2 cellular contexts compared by ENCODE assay signal in the genomic region with DNA sequence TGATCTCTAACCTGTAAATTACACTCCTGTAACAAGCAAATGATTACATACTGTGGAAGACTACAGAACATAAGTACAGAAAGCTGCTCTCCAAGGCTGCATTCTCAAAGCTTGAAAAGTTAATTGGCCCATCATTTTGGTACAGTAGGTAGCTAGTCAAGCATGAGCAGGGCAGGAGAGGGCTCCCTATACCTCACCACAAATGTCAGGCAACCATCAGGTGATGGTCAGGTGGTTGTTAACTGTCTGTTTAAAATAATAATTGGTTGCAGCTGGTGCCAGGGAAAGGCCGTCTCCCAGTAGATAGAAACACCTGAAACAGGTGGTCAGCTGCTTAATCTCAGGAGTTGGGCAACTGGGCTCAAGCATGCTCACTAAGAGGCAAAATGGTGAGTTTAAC.
TF ChIP-seq lines count a peak whose summit lies in the region.

No MANE protein-coding gene starts in this region.

TF ChIP-seq in H1, 55 proteins besides CTCF, POLR2A, EP300 and RAD21:
- TF ChIP-seq RNF2 (IDR thresholded peaks at IDR 0.05; ENCODE audit: borderline replicate concordance, low read depth, low read length, missing control alignments, poor library complexity, severe bottlenecking), result no peak
- no peak for TF ChIP-seq SIX5 (IDR thresholded peaks at IDR 0.05; ENCODE audit: low read depth, low read length)

TF ChIP-seq in SK-N-SH treated with all-trans-retinoic acid at 6 μM for 48 hours, 23 proteins besides CTCF, POLR2A, EP300 and RAD21:
- no peak for TF ChIP-seq ISL1 (CRISPR knock-in tag; IDR thresholded peaks at IDR 0.05)
- TF ChIP-seq ZFP3 (CRISPR knock-in tag; IDR thresholded peaks at IDR 0.05), result no peak
- TF ChIP-seq ZNF565 (CRISPR knock-in tag; conservative IDR thresholded peaks at IDR 0.05; ENCODE audit: low read depth), result no peak
- TF ChIP-seq PPARA (CRISPR knock-in tag; IDR thresholded peaks at IDR 0.05; ENCODE audit: borderline replicate concordance), result no peak
- TF ChIP-seq, protein P1, sequence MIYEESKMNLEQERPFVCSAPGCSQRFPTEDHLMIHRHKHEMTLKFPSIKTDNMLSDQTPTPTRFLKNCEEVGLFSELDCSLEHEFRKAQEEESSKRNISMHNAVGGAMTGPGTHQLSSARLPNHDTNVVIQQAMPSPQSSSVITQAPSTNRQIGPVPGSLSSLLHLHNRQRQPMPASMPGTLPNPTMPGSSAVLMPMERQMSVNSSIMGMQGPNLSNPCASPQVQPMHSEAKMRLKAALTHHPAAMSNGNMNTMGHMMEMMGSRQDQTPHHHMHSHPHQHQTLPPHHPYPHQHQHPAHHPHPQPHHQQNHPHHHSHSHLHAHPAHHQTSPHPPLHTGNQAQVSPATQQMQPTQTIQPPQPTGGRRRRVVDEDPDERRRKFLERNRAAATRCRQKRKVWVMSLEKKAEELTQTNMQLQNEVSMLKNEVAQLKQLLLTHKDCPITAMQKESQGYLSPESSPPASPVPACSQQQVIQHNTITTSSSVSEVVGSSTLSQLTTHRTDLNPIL (CRISPR knock-in tag; IDR thresholded peaks at IDR 0.05; ENCODE audit: low read depth), result no peak
- no peak for TF ChIP-seq ZNF70 (CRISPR knock-in tag; IDR thresholded peaks at IDR 0.05)
- TF ChIP-seq, protein P2, sequence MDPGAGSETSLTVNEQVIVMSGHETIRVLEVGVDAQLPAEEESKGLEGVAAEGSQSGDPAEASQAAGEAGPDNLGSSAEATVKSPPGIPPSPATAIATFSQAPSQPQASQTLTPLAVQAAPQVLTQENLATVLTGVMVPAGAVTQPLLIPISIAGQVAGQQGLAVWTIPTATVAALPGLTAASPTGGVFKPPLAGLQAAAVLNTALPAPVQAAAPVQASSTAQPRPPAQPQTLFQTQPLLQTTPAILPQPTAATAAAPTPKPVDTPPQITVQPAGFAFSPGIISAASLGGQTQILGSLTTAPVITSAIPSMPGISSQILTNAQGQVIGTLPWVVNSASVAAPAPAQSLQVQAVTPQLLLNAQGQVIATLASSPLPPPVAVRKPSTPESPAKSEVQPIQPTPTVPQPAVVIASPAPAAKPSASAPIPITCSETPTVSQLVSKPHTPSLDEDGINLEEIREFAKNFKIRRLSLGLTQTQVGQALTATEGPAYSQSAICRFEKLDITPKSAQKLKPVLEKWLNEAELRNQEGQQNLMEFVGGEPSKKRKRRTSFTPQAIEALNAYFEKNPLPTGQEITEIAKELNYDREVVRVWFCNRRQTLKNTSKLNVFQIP (CRISPR knock-in tag; IDR thresholded peaks at IDR 0.05; ENCODE audit: borderline replicate concordance, low read depth), result no peak
- TF ChIP-seq ZNF8 (CRISPR knock-in tag; IDR thresholded peaks at IDR 0.05), result no peak
- TF ChIP-seq, protein P3, sequence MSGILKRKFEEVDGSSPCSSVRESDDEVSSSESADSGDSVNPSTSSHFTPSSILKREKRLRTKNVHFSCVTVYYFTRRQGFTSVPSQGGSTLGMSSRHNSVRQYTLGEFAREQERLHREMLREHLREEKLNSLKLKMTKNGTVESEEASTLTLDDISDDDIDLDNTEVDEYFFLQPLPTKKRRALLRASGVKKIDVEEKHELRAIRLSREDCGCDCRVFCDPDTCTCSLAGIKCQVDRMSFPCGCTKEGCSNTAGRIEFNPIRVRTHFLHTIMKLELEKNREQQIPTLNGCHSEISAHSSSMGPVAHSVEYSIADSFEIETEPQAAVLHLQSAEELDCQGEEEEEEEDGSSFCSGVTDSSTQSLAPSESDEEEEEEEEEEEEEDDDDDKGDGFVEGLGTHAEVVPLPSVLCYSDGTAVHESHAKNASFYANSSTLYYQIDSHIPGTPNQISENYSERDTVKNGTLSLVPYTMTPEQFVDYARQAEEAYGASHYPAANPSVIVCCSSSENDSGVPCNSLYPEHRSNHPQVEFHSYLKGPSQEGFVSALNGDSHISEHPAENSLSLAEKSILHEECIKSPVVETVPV (CRISPR knock-in tag; IDR thresholded peaks at IDR 0.05), result no peak
- TF ChIP-seq CSDC2 (CRISPR knock-in tag; IDR thresholded peaks at IDR 0.05), result no peak
- no peak for TF ChIP-seq TOX (CRISPR knock-in tag; IDR thresholded peaks at IDR 0.05; ENCODE audit: borderline replicate concordance)
- TF ChIP-seq ZC3H10 (CRISPR knock-in tag; IDR thresholded peaks at IDR 0.05), result no peak
- TF ChIP-seq TCF4 (CRISPR knock-in tag; IDR thresholded peaks at IDR 0.05; ENCODE audit: borderline replicate concordance), result no peak
- no peak for TF ChIP-seq BACH2 (CRISPR knock-in tag; IDR thresholded peaks at IDR 0.05; ENCODE audit: borderline replicate concordance)
- TF ChIP-seq SNAI2 (CRISPR knock-in tag; IDR thresholded peaks at IDR 0.05), result no peak
- no peak for TF ChIP-seq GLIS3 (CRISPR knock-in tag; IDR thresholded peaks at IDR 0.05)
- TF ChIP-seq, protein P4, sequence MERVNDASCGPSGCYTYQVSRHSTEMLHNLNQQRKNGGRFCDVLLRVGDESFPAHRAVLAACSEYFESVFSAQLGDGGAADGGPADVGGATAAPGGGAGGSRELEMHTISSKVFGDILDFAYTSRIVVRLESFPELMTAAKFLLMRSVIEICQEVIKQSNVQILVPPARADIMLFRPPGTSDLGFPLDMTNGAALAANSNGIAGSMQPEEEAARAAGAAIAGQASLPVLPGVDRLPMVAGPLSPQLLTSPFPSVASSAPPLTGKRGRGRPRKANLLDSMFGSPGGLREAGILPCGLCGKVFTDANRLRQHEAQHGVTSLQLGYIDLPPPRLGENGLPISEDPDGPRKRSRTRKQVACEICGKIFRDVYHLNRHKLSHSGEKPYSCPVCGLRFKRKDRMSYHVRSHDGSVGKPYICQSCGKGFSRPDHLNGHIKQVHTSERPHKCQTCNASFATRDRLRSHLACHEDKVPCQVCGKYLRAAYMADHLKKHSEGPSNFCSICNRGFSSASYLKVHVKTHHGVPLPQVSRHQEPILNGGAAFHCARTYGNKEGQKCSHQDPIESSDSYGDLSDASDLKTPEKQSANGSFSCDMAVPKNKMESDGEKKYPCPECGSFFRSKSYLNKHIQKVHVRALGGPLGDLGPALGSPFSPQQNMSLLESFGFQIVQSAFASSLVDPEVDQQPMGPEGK (CRISPR knock-in tag; IDR thresholded peaks at IDR 0.05; ENCODE audit: borderline replicate concordance), result no peak
